ENCODE assay signal across 25 cellular contexts in genomic region chr22:25908755-25909154, GRCh38.
"Had no signal": no experiment of that assay in that cellular context is flagged by ENCODE, and none has a peak within 500 bp of the region (broad histone marks: within the 10 kb centered on the region; RNA-seq: fewer than 3 reads in every experiment).

No MANE protein-coding gene starts in this region.

- ATAC-seq: activated CD4-positive, alpha-beta T cell treated with anti-CD3 and anti-CD28 coated beads for 36 hours; activated CD4-positive, CD25-positive, alpha-beta regulatory T cell treated with anti-CD3 and anti-CD28 coated beads, Interleukin-2, amount 50 U/mL, for 24 hours; activated CD8-positive, alpha-beta T cell treated with anti-CD3 and anti-CD28 coated beads, Interleukin-2, amount 10 ng/mL, durations not matched to agents 7 days and 5 days; Right ventricle myocardium inferior; WTC11 had no signal

- H3K9me3 ChIP-seq: ascending aorta had no signal

- H2AFZ ChIP-seq: PC-9 had no signal

- H3K27me3 ChIP-seq: ascending aorta, cardiac muscle cell had no signal

- H3K4me2 ChIP-seq: PC-9 had no signal

- H3K27ac ChIP-seq: ascending aorta, cardiac muscle cell, PC-9, RWPE1 had no signal

- H3K4me1 ChIP-seq: ascending aorta had no signal

- H3K4me3 ChIP-seq: ascending aorta, cardiac muscle cell, PC-9 had no signal

- DNase-seq: activated CD4-positive, alpha-beta T cell treated with anti-CD3 and anti-CD28 coated beads for 36 hours; activated CD4-positive, alpha-beta T cell treated with anti-CD3 and anti-CD28 coated beads, Interleukin-2, amount 10 ng/mL, durations not matched to agents 7 days and 5 days; activated CD4-positive, alpha-beta T cell treated with anti-CD3 and anti-CD28 coated beads, Interleukin-2, amount 50 U/mL, for 48 hours; activated CD8-positive, alpha-beta T cell treated with anti-CD3 and anti-CD28 coated beads, Interleukin-2, amount 10 ng/mL, durations not matched to agents 7 days and 5 days; activated gamma-delta T cell; activated naive CD4-positive, alpha-beta T cell treated with Interleukin-2 at 50 U/mL for 16 hours; activated naive CD8-positive, alpha-beta T cell treated with anti-CD3 and anti-CD28 coated beads, Interleukin-2, amount 10 ng/mL, durations not matched to agents 7 days and 5 days; activated T-cell treated with anti-CD3 and anti-CD28 coated beads, Interleukin-2, amount 50 U/mL, for 24 hours; amygdala; Karpas-422; KBM-7; NCI-H1048; NCI-H1436; NCI-H187; NCI-H2029 treated with DMSO at 0.1 percent for 48 hours; NCI-H345; NCI-H524 treated with DMSO at 0.1 percent for 48 hours; PC-9; SIG-M5 had no signal
